ENCODE assay signal across 25 cellular contexts in the genomic region with DNA sequence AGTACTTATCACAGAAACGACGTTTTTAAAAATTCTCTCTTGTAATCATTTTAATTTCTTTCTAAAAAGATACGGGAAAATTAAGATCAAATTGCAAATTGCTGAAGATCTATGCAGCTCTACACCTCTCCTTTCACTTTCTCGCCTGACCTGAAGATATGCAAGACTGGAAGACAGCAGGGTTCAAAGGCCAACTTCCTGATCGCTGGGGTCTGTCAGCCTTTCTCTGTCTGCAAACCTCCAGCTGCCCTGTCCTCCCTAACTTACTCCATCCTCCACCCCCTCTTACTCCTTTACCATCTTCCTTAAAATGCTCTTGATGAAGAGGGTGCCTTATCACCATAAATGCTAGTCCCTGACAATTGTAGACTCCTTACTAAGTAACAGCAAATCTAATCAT.
"Had no signal": no experiment of that assay in that cellular context is flagged by ENCODE, and none has a peak within 500 bp of the region (broad histone marks: within the 10 kb centered on the region; RNA-seq: fewer than 3 reads in every experiment).

No MANE protein-coding gene starts in this region.

- H3K4me3 ChIP-seq: SJSA1, SK-N-MC had no signal

- H3K27ac Mint-ChIP-seq: T-cell had no signal

- H3K9me3 Mint-ChIP-seq: T-cell had no signal

- H3K27ac ChIP-seq: SJSA1, SK-N-MC had no signal

- H3K4me3 Mint-ChIP-seq: T-cell had no signal

- FAIRE-seq: HepG2, RCC 7860 had no signal

- ATAC-seq: HepG2, T-cell had no signal

- H3K4me1 Mint-ChIP-seq: T-cell had no signal

- DNase-seq: IMR-90, Karpas-422, KG1, MM.1S, NCI-H1092 treated with DMSO at 0.1 percent for 48 hours, NCI-H1436, NCI-H187, NCI-H2029, NCI-H2081 treated with DMSO at 0.1 percent for 48 hours, NCI-H2171, NCI-H226, NCI-H446, NCI-H510A, NCI-H524 treated with DMSO at 0.1 percent for 48 hours, NCI-H69, NCI-H774, Right ventricle myocardium superior, RPMI8226, SIG-M5, SW 1271, T-cell had no signal

- H3K9me3 ChIP-seq: SJSA1 had no signal

- H3K36me3 Mint-ChIP-seq: T-cell had no signal

- H3K27me3 ChIP-seq: SJSA1 had no signal
